28 cellular contexts compared by ENCODE assay signal in the genomic region with DNA sequence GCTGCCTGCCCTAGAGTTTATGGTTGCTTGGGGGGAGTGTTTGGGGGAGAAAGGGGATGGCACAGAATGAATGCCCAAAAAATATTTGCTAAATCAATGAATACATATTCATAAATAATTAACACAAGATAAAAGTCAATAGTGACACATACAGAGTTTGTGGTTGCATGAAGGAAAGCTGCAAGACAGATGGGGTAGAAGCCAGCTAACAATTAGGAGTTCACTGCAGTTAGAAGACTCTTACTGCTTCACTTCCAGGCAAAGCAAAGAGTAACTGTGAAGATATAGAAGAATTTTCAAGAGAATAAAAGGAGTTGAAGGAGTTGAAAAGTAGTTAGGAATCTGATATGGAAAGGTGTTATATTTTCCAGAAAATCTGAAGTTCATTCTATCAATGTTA.
"Had no signal": no experiment of that assay in that cellular context is flagged by ENCODE, and none has a peak within 500 bp of the region (broad histone marks: within the 10 kb centered on the region; RNA-seq: fewer than 3 reads in every experiment).

No MANE protein-coding gene starts in this region.

- H3K9me3 ChIP-seq: ovary, psoas muscle, right lobe of liver, sigmoid colon, stomach, thoracic aorta, thyroid gland, tibial nerve, upper lobe of left lung, vagina had no signal

- H3K4me1 Mint-ChIP-seq: nephron progenitor cell; neural crest cell; stimulated activated effector memory CD8-positive, alpha-beta T cell treated with anti-CD3 and anti-CD28 coated beads, Interleukin-12 subunit alpha, Interleukin-12 subunit beta, amount 100 ng/mL, for 72 hours had no signal

- ATAC-seq: natural killer cell treated with Interleukin-12 subunit alpha and Interleukin-12 subunit beta and Interleukin-15 and Interleukin-18, amount 100 ng/mL, for 72 hours; psoas muscle; right cardiac atrium; right lobe of liver; stimulated activated effector memory CD8-positive, alpha-beta T cell treated with anti-CD3 and anti-CD28 coated beads, Interleukin-12 subunit alpha, Interleukin-12 subunit beta, amount 100 ng/mL, for 72 hours; stimulated activated naive B cell treated with anti-CD40 and anti-IgM and Interleukin-4, amounts not matched to agents 10 μg/mL and 1 μg/mL and 100 μg/mL, for 72 hours had no signal

- H3K4me3 Mint-ChIP-seq: natural killer cell treated with Interleukin-12 subunit alpha and Interleukin-12 subunit beta and Interleukin-15 and Interleukin-18, amount 100 ng/mL, for 72 hours; nephron progenitor cell; neural crest cell; stimulated activated effector memory CD8-positive, alpha-beta T cell treated with anti-CD3 and anti-CD28 coated beads, Interleukin-12 subunit alpha, Interleukin-12 subunit beta, amount 100 ng/mL, for 72 hours; stimulated activated naive B cell treated with anti-CD40 and anti-IgM and Interleukin-4, amounts not matched to agents 10 μg/mL and 1 μg/mL and 100 μg/mL, for 72 hours; stimulated activated naive CD8-positive, alpha-beta T cell treated with anti-CD3 and anti-CD28 coated beads, Interleukin-15, Interleukin-2, amounts not matched to agents 100 ng/mL and 50 ng/mL, for 24 hours had no signal

- H3K79me2 ChIP-seq: parathyroid adenoma had no signal

- H3K36me3 ChIP-seq: ovary had no signal

- H3K4me3 ChIP-seq: ovary, psoas muscle, right lobe of liver, sigmoid colon, stomach, thoracic aorta, thyroid gland, tibial nerve, upper lobe of left lung, vagina had no signal

- H3K27me3 Mint-ChIP-seq: natural killer cell treated with Interleukin-12 subunit alpha and Interleukin-12 subunit beta and Interleukin-15 and Interleukin-18, amount 100 ng/mL, for 72 hours; progenitor cell of endocrine pancreas; stimulated activated naive B cell treated with anti-CD40 and anti-IgM and Interleukin-4, amounts not matched to agents 10 μg/mL and 1 μg/mL and 100 μg/mL, for 72 hours; stimulated activated naive CD8-positive, alpha-beta T cell treated with anti-CD3 and anti-CD28 coated beads, Interleukin-15, Interleukin-2, amounts not matched to agents 100 ng/mL and 50 ng/mL, for 24 hours had no signal

- DNase-seq: nephron progenitor cell; occipital lobe; ovary; posterior cingulate gyrus; psoas muscle; right cardiac atrium; right lobe of liver; sigmoid colon; small intestine; stimulated activated CD4-positive, alpha-beta T cell treated with anti-CD3 and anti-CD28 coated beads, Interleukin-15, amount 100 ng/mL, for 24 hours; stimulated activated CD4-positive, alpha-beta T cell treated with anti-CD3 and anti-CD28 coated beads, Interleukin-2, amount 100 ng/mL, for 24 hours; stimulated activated CD4-positive, alpha-beta T cell treated with anti-CD3 and anti-CD28 coated beads, Interleukin-2, amount 100 ng/mL, for 48 hours; stimulated activated CD4-positive, alpha-beta T cell treated with anti-CD3 and anti-CD28 coated beads, Interleukin-4, amount 100 ng/mL, for 24 hours; stimulated activated naive B cell treated with anti-CD40 and anti-IgM and Interleukin-4, amounts not matched to agents 10 μg/mL and 1 μg/mL and 100 μg/mL, for 72 hours; stimulated activated naive CD4-positive, alpha-beta T cell treated with Interleukin-2 at 50 U/mL for 16 hours; stomach; thyroid gland; trophoblast cell; upper lobe of left lung had no signal

- H3K4me1 ChIP-seq: parathyroid adenoma, psoas muscle, right lobe of liver, sigmoid colon, stomach, thyroid gland, tibial nerve, upper lobe of left lung, vagina had no signal

- H2AFZ ChIP-seq: parathyroid adenoma had no signal

- H3K27ac ChIP-seq: ovary, parathyroid adenoma, psoas muscle, right lobe of liver, sigmoid colon, stomach, thoracic aorta, thyroid gland, tibial nerve, upper lobe of left lung, vagina had no signal

- H3K9ac ChIP-seq: parathyroid adenoma had no signal

- H3K27ac Mint-ChIP-seq: natural killer cell treated with Interleukin-12 subunit alpha and Interleukin-12 subunit beta and Interleukin-15 and Interleukin-18, amount 100 ng/mL, for 72 hours; nephron progenitor cell; progenitor cell of endocrine pancreas; stimulated activated effector memory CD8-positive, alpha-beta T cell treated with anti-CD3 and anti-CD28 coated beads, Interleukin-12 subunit alpha, Interleukin-12 subunit beta, amount 100 ng/mL, for 72 hours; stimulated activated naive B cell treated with anti-CD40 and anti-IgM and Interleukin-4, amounts not matched to agents 10 μg/mL and 1 μg/mL and 100 μg/mL, for 72 hours; stimulated activated naive CD8-positive, alpha-beta T cell treated with anti-CD3 and anti-CD28 coated beads, Interleukin-15, Interleukin-2, amounts not matched to agents 100 ng/mL and 50 ng/mL, for 24 hours had no signal

- H3K27me3 ChIP-seq: ovary, right lobe of liver, sigmoid colon, stomach, thyroid gland, tibial nerve, upper lobe of left lung, vagina had no signal
